9 cellular contexts compared by ENCODE assay signal in genomic region chr7:131438969-131439368, GRCh38.
"Had no signal": no experiment of that assay in that cellular context is flagged by ENCODE, and none has a peak within 500 bp of the region (broad histone marks: within the 10 kb centered on the region; RNA-seq: fewer than 3 reads in every experiment).

No MANE protein-coding gene starts in this region.

- H3K4me3 Mint-ChIP-seq: HFFc6 had no signal

- FAIRE-seq: H1, HTR-8/SVneo, K562 had no signal

- H3K27ac Mint-ChIP-seq: HFFc6 had no signal

- H3K27ac ChIP-seq: GM23248 had no signal

- H3K9me3 ChIP-seq: HAP-1 had no signal

- H3K4me3 ChIP-seq: GM23248, HAP-1, K562 had no signal

- ATAC-seq: HCT116, K562 had no signal

- DNase-seq: GM23248, H7, HFFc6, IMR-90 had no signal

- H3K4me1 ChIP-seq: HAP-1 had no signal
